ENCODE assay signal across 11 cellular contexts in the genomic region with DNA sequence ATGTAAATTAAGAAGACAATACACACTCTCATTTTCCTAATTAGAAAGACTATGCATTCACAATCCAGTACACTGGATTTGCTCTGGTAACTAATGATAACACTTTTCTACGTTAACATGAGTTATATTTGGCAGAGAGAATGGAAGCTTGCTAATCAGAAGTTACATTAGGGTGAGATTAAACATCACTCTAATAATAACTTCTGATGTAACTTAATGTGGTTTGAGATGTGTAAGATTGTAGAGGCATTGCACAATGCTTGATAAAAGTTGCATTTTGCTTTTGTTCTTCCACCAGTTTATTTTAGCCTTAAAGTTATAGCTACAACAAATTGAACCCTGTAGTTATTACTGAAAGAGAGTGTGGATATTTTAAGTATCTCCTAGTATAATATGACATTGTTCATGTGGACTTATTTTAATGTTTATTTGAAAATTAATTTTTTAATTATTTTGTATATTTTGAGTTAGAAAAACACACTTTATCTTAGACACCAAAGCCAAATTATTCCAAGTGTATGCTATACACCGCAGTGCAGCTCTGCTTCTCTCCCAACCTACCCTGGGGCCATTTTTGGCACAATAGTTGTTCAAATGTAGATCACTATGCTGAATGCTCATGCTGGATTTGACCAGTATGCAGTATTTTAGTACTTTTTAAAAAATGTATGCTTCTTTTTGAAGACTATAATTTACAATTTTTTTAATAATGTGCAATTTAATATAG.
DNase-seq lines count a peak whose midpoint lies in the region; ATAC-seq, FAIRE-seq and TF ChIP-seq lines count a peak whose summit lies in the region.
"Had no signal": no experiment of that assay in that cellular context is flagged by ENCODE, and none has a peak within 500 bp of the region (broad histone marks: within the 10 kb centered on the region; RNA-seq: fewer than 3 reads in every experiment).

No MANE protein-coding gene starts in this region.

- peak overlapping the region; percentile 1; the same call in 1 of the 2 replicates for H3K4me3 ChIP-seq in GM23248
- no peak overlapping the region for H3K4me3 ChIP-seq in SK-N-SH (ENCODE audit: low read depth in 2 of 2, low read length in 1 of 2)
- no peak overlapping the region for H3K4me3 ChIP-seq in fibroblast of villous mesenchyme (ENCODE audit: low read depth, low read length)
- no peak overlapping the region for H3K4me3 ChIP-seq in retinal pigment epithelial cell (ENCODE audit: low read length)

- H3K4me1 ChIP-seq in GM23248 (ENCODE audit: insufficient read depth) (peaks cover 42% of the 10 kb centered on the region), SK-N-SH (ENCODE audit: control insufficient read depth in 1 of 2, insufficient read depth in 2 of 2, low read depth in 1 of 2, low read length in 1 of 2) (no peaks in the 10 kb centered on the region)

- in situ Hi-C loops in GM23248 (cut with MboI), result no loop called here

- TF ChIP-seq RAD21 in SK-N-SH (IDR thresholded peaks at IDR 0.05; ENCODE audit: low read length), result no peak

- no peaks in the 10 kb centered on the region for H3K9me3 ChIP-seq in GM23248 (ENCODE audit: low read depth)
- no peaks in the 10 kb centered on the region for H3K9me3 ChIP-seq in SK-N-SH

- H3K4me2 ChIP-seq in GM23248 (ENCODE audit: unreplicated experiment) (peak overlapping the region; percentile 46), SK-N-SH (no peak overlapping the region)

- H3K27ac ChIP-seq in GM23248, result peak overlapping the region; percentile 33
- H3K27ac ChIP-seq in SK-N-SH (ENCODE audit: low read depth in 2 of 2, low read length in 1 of 2), result no peak overlapping the region

- CTCF ChIA-PET in SK-N-SH (lab: Yijun Ruan, JAX), result interaction anchor here (0.7 to 2.1 kb wide), 3 partner anchors 16 to 173 kb away, joined by 3 to 5 read pairs (median 4); no protein-coding TSS in a partner anchor

- H3K9ac ChIP-seq in GM23248, result peak overlapping the region; percentile 3; the same call in 1 of the 2 replicates
- H3K9ac ChIP-seq in SK-N-SH, result no peak overlapping the region

- 50 to 51% methylated on average over 2 of the region's 2 CpGs for WGBS in GM23248 (ENCODE audit: low coverage in 1 of 2, low lambda C conversion rate in 2 of 2, missing lambda C conversion rate in 2 of 2), 2 experiments
- 65% methylated on average over 2 of the region's 2 CpGs for WGBS in SK-N-SH (ENCODE audit: low lambda C conversion rate)

- H2AFZ ChIP-seq in GM23248 (no peak overlapping the region), SK-N-SH (ENCODE audit: low read depth) (no peak overlapping the region)

- H3K9me2 ChIP-seq in GM23248 (ENCODE audit: insufficient read depth), result no peaks in the 10 kb centered on the region
- H3K9me2 ChIP-seq in SK-N-SH, result no peaks in the 10 kb centered on the region

- H3K79me2 ChIP-seq in GM23248 (ENCODE audit: insufficient read depth) (no peaks in the 10 kb centered on the region), SK-N-SH (ENCODE audit: insufficient read depth) (no peaks in the 10 kb centered on the region)

- H3F3A ChIP-seq in GM23248 (ENCODE audit: insufficient read depth), result peaks cover 30% of the 10 kb centered on the region
- H3F3A ChIP-seq in SK-N-SH (replicated peaks; ENCODE audit: insufficient read depth), result peaks cover 6% of the 10 kb centered on the region

- POLR2A ChIA-PET in SK-N-SH (lab: Yijun Ruan, JAX), result no interaction called here

- TF ChIP-seq CTCF in SK-N-SH (IDR thresholded peaks at IDR 0.05) (no peak), fibroblast of villous mesenchyme (IDR thresholded peaks at IDR 0.05; ENCODE audit: insufficient read depth, low read depth, low read length) (no peak), retinal pigment epithelial cell (conservative IDR thresholded peaks at IDR 0.05; ENCODE audit: low read depth, low read length) (no peak)

- H3K36me3 ChIP-seq in GM23248 (ENCODE audit: low read depth) (no peaks in the 10 kb centered on the region), SK-N-SH (replicated peaks in 1 of 2; ENCODE audit: control insufficient read depth in 1 of 2, insufficient read depth in 2 of 2, low read length in 1 of 2) (no peaks in the 10 kb centered on the region)

- H3K27me3 ChIP-seq in GM23248 (replicated peaks; ENCODE audit: insufficient read depth) (no peaks in the 10 kb centered on the region), SK-N-SH (ENCODE audit: insufficient read depth) (no peaks in the 10 kb centered on the region)

- DNase-seq in GM23248, result peak; percentile 87
- no peak for DNase-seq in SK-N-SH
- DNase-seq in fibroblast of villous mesenchyme (ENCODE audit: low read depth), result peak; percentile 81
- DNase-seq in retinal pigment epithelial cell (ENCODE audit: low read depth), result peak; percentile 62
- no peak for DNase-seq in activated naive CD4-positive, alpha-beta T cell treated with Interleukin-2 at 50 U/mL for 16 hours
- no peak for DNase-seq in GM19239 (ENCODE audit: insufficient read length, low spot score)
- no peak for DNase-seq in DMS79 (lab: John Stamatoyannopoulos, UW)
- DNase-seq: activated CD8-positive, alpha-beta memory T cell treated with anti-CD3 and anti-CD28 coated beads for 24 hours; activated naive CD8-positive, alpha-beta T cell treated with anti-CD3 and anti-CD28 coated beads, Interleukin-2, amount 50 U/mL, for 24 hours; T-cell had no signal

- ATAC-seq in GM19324 (IDR thresholded peaks at IDR 0.05; ENCODE audit: low FRiP score, unreplicated experiment), result no peak
- ATAC-seq: activated naive CD8-positive, alpha-beta T cell treated with anti-CD3 and anti-CD28 coated beads, Interleukin-2, amount 50 U/mL, for 24 hours; T-cell had no signal

- TF ChIP-seq EP300 in SK-N-SH (IDR thresholded peaks at IDR 0.05; ENCODE audit: borderline replicate concordance in 1 of 2, low read depth in 1 of 2, low read length in 1 of 2), result no peak

- no peaks in the 10 kb centered on the region for H4K20me1 ChIP-seq in GM23248 (ENCODE audit: insufficient read depth)
- H4K20me1 ChIP-seq in SK-N-SH (ENCODE audit: insufficient read depth), result no peaks in the 10 kb centered on the region

- FAIRE-seq in GM19239 (lab: Jason Lieb, UNC), result no peak

TF ChIP-seq in SK-N-SH, 30 proteins besides CTCF, POLR2A, EP300 and RAD21:
- TF ChIP-seq MEF2A (IDR thresholded peaks at IDR 0.05; ENCODE audit: borderline replicate concordance, low read depth) (peak; percentile 46; the same call in 1 of the 2 replicates), ELF1 (IDR thresholded peaks at IDR 0.05) (no peak), JUND (IDR thresholded peaks at IDR 0.05) (no peak)
- TF ChIP-seq, protein P1, sequence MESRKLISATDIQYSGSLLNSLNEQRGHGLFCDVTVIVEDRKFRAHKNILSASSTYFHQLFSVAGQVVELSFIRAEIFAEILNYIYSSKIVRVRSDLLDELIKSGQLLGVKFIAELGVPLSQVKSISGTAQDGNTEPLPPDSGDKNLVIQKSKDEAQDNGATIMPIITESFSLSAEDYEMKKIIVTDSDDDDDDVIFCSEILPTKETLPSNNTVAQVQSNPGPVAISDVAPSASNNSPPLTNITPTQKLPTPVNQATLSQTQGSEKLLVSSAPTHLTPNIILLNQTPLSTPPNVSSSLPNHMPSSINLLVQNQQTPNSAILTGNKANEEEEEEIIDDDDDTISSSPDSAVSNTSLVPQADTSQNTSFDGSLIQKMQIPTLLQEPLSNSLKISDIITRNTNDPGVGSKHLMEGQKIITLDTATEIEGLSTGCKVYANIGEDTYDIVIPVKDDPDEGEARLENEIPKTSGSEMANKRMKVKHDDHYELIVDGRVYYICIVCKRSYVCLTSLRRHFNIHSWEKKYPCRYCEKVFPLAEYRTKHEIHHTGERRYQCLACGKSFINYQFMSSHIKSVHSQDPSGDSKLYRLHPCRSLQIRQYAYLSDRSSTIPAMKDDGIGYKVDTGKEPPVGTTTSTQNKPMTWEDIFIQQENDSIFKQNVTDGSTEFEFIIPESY (IDR thresholded peaks at IDR 0.05; ENCODE audit: borderline replicate concordance, low read depth), result no peak

Comparison
In these comparisons a context has a peak if more than half of its experiments do, and no peak if none do; other contexts are left out.
1. DNase-seq: peak in GM23248 (single experiment), fibroblast of villous mesenchyme (single experiment) and retinal pigment epithelial cell (single experiment); none in SK-N-SH (single experiment), activated naive CD4-positive, alpha-beta T cell treated with Interleukin-2 at 50 U/mL for 16 hours (single experiment), GM19239 (single experiment) and DMS79 (single experiment).